In the genomic region with DNA sequence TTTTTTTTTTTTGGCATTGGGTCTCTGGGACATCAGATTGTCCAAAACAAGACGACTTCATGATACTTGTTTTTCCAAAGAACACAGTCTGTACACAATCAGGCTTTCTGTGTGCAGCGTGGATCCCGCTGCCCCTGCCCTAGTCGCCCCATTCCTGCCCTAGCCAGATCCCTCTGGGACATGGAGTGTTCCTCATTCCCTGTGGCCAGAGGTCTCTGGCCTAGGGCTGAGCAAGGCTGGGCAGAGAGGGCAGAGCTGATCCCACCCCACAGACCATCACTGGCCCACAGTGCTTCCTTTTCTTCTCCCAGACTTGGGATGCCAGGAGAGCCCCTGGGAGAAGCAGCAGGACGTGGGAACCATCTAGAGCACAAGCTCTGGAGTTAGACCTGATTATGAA, we compare ENCODE assay signal across 11 cellular contexts.
"Had no signal": no experiment of that assay in that cellular context is flagged by ENCODE, and none has a peak within 500 bp of the region (broad histone marks: within the 10 kb centered on the region; RNA-seq: fewer than 3 reads in every experiment).

No MANE protein-coding gene starts in this region.

- H3K27ac ChIP-seq: neutrophil, sigmoid colon, vagina had no signal

- H3K27me3 ChIP-seq: neutrophil, sigmoid colon, vagina had no signal

- H3K36me3 ChIP-seq: neutrophil, sigmoid colon, vagina had no signal

- H3K4me3 ChIP-seq: sigmoid colon, vagina had no signal

- ATAC-seq: activated CD4-positive, CD25-positive, alpha-beta regulatory T cell treated with anti-CD3 and anti-CD28 coated beads, Interleukin-2, amount 50 U/mL, for 24 hours; stimulated activated naive CD8-positive, alpha-beta T cell treated with anti-CD3 and anti-CD28 coated beads, Interleukin-15, amount 100 ng/mL, for 72 hours had no signal

- DNase-seq: activated gamma-delta T cell; activated naive CD8-positive, alpha-beta T cell treated with anti-CD3 and anti-CD28 coated beads, Interleukin-2, amount 10 ng/mL, durations not matched to agents 7 days and 5 days; activated T-cell treated with anti-CD3 and anti-CD28 coated beads, Interleukin-2, amount 50 U/mL, for 24 hours; anterior cingulate cortex; naive B cell; sigmoid colon; stimulated activated CD4-positive, alpha-beta T cell treated with anti-CD3 and anti-CD28 coated beads, Interleukin-4, amount 100 ng/mL, for 24 hours; stimulated activated naive CD8-positive, alpha-beta T cell treated with anti-CD3 and anti-CD28 coated beads, Interleukin-15, amount 100 ng/mL, for 72 hours had no signal

- H3K9me3 ChIP-seq: neutrophil, sigmoid colon, vagina had no signal

- H3K4me1 ChIP-seq: sigmoid colon had no signal
